Comparison of ENCODE assay signal across 14 cellular contexts in genomic region chr13:20125129-20125782, GRCh38. TPM values are rescaled to one million over a fixed set of nuclear protein-coding genes. Genes with fewer than 3 reads are reported as not detected.
DNase-seq lines count a peak whose midpoint lies in the region; ATAC-seq, FAIRE-seq and TF ChIP-seq lines count a peak whose summit lies in the region.
"Had no signal": no experiment of that assay in that cellular context is flagged by ENCODE, and none has a peak within 500 bp of the region (broad histone marks: within the 10 kb centered on the region; RNA-seq: fewer than 3 reads in every experiment).

No MANE protein-coding gene starts in this region.

- POLR2A ChIA-PET in A549 (lab: Yijun Ruan, JAX): no interaction called here
- POLR2A ChIA-PET in K562 (lab: Yijun Ruan, JAX): no interaction called here

- H4K20me1 ChIP-seq in H9 (ENCODE audit: control insufficient read depth, insufficient read depth, insufficient read length): no peaks in the 10 kb centered on the region
- no peaks in the 10 kb centered on the region for H4K20me1 ChIP-seq in K562 (replicated peaks; ENCODE audit: control insufficient read depth, insufficient read depth, low read length)

- no peak for ATAC-seq in A549
- ATAC-seq in K562: no peak
- ATAC-seq in upper lobe of left lung (ENCODE audit: low FRiP score in 2 of 2): no peak
- no peak for ATAC-seq in GM21737 (IDR thresholded peaks at IDR 0.05; ENCODE audit: unreplicated experiment)
- ATAC-seq: naive thymus-derived CD8-positive, alpha-beta T cell; stimulated activated naive CD8-positive, alpha-beta T cell treated with anti-CD3 and anti-CD28 coated beads, Interleukin-15, amount 100 ng/mL, for 72 hours had no signal

- no peak overlapping the region for H2BK20ac ChIP-seq in H9 (ENCODE audit: low read depth, low read length, poor library complexity, severe bottlenecking)

- H3K4me1 ChIP-seq in A549 (peaks cover 14% of the 10 kb centered on the region; the same call in 2 of the 3 replicates), H9 (ENCODE audit: insufficient read depth, low read length) (peaks cover 3% of the 10 kb centered on the region; the same call in 1 of the 2 replicates), K562 (replicated peaks in 1 of 2; ENCODE audit: control insufficient read depth in 2 of 2, insufficient read depth in 2 of 2, low read length in 2 of 2) (peaks cover 0 to 4% of the 10 kb centered on the region in 2 experiments; a peak in 1 of 5 replicates), upper lobe of left lung (peaks cover 7 to 22% (median 14%) of the 10 kb centered on the region in 4 donors), endodermal cell (ENCODE audit: control insufficient read depth, insufficient read depth, low read length) (no peaks in the 10 kb centered on the region)

- H4K8ac ChIP-seq in H9 (replicated peaks; ENCODE audit: insufficient read length, low read depth, low read length): no peak overlapping the region

- H3K23me2 ChIP-seq in H9 (ENCODE audit: insufficient read length, low read depth, low read length, poor library complexity, severe bottlenecking): peaks cover 12% of the 10 kb centered on the region

- TF ChIP-seq POLR2A in A549 (IDR thresholded peaks at IDR 0.05; ENCODE audit: low read length) (no peak), K562 (conservative IDR thresholded peaks at IDR 0.05) (no peak), upper lobe of left lung (IDR thresholded peaks at IDR 0.05) (no peak)

- no peak overlapping the region for H3K4ac ChIP-seq in H9 (ENCODE audit: low read depth, low read length)

- H3K4me2 ChIP-seq in A549 (peak overlapping the region; percentile 37; the same call in 2 of the 3 replicates), H9 (ENCODE audit: insufficient read depth, insufficient read length, low read length) (no peak overlapping the region), K562 (ENCODE audit: insufficient read depth, low read length) (no peak overlapping the region)

- in situ Hi-C loops in K562 (cut with MboI): no loop called here

- H3K27ac ChIP-seq in A549 (no peak overlapping the region), H9 (ENCODE audit: insufficient read length, low read depth, low read length) (no peak overlapping the region), K562 (ENCODE audit: extremely low read depth, low read depth, low read length) (no peak overlapping the region), upper lobe of left lung (no peak overlapping the region), endodermal cell (ENCODE audit: low read depth, low read length) (no peak overlapping the region)
- H3K27ac ChIP-seq: SK-N-MC had no signal

- TF ChIP-seq CTCF in A549 (IDR thresholded peaks at IDR 0.05) (no peak), H9 (conservative IDR thresholded peaks at IDR 0.05) (no peak), K562 (IDR thresholded peaks at IDR 0.05 in 2 of 3, conservative IDR thresholded peaks at IDR 0.05 in 1 of 3; ENCODE audit: insufficient read depth in 2 of 3, low read depth in 1 of 3, low read length in 3 of 3) (no peak), upper lobe of left lung (IDR thresholded peaks at IDR 0.05) (no peak), endodermal cell (conservative IDR thresholded peaks at IDR 0.05) (no peak)

- H3K4me3 Mint-ChIP-seq in H9 (no peak overlapping the region), immature natural killer cell (peak overlapping the region in 4 of 5 donors; percentile 4 to 19 (median 10)), endodermal cell (no peak overlapping the region)
- H3K4me3 Mint-ChIP-seq: activated CD4-positive, alpha-beta memory T cell treated with anti-CD3 and anti-CD28 coated beads for 36 hours; stimulated activated naive CD8-positive, alpha-beta T cell treated with anti-CD3 and anti-CD28 coated beads, Interleukin-15, amount 100 ng/mL, for 72 hours had no signal

- H3T11ph ChIP-seq in H9 (ENCODE audit: low read length): no peak overlapping the region

- no peak overlapping the region for H2AK5ac ChIP-seq in H9 (ENCODE audit: insufficient read length, low read length)

- intact Hi-C loops in K562 (cut with micrococcal nuclease): no loop called here

- 8% methylated on average over 4 of the region's 4 CpGs for WGBS in A549 (ENCODE audit: missing lambda C conversion rate)
- WGBS in H9 (ENCODE audit: extremely low coverage, insufficient read length, low lambda C conversion rate): no CpG with 5 or more reads among the region's 4 CpGs
- 0% methylated on average over 4 of the region's 4 CpGs for WGBS in K562 (ENCODE audit: insufficient coverage, low coverage, missing lambda C conversion rate)
- 41 to 50% methylated on average over 4 of the region's 4 CpGs for WGBS in upper lobe of left lung, 2 donors
- WGBS in endodermal cell (ENCODE audit: insufficient coverage in 1 of 2, insufficient read length in 1 of 2), 2 experiments: 87 to 88% methylated on average over 3 of the region's 4 CpGs

- H3K79me1 ChIP-seq in H9 (ENCODE audit: insufficient read depth, low read depth, low read length, poor library complexity, severe bottlenecking): no peaks in the 10 kb centered on the region

- BruUV-seq in K562 (replicated peaks; lab: Mats Ljungman, UMichigan): no TSS peak

- H2BK120ac ChIP-seq in H9 (ENCODE audit: low read depth, low read length, poor library complexity, severe bottlenecking): no peak overlapping the region

- H3K14ac ChIP-seq in H9 (ENCODE audit: insufficient read depth, low read length): no peak overlapping the region

- H3K36me3 Mint-ChIP-seq in H9 (ENCODE audit: insufficient read depth in 1 of 3, low read depth in 3 of 3) (no peaks in the 10 kb centered on the region), immature natural killer cell (no peaks in the 10 kb centered on the region), endodermal cell (ENCODE audit: low read depth) (no peaks in the 10 kb centered on the region)
- H3K36me3 Mint-ChIP-seq: activated CD4-positive, alpha-beta memory T cell treated with anti-CD3 and anti-CD28 coated beads for 36 hours; naive thymus-derived CD8-positive, alpha-beta T cell had no signal

- no peaks in the 10 kb centered on the region for H3K9me1 ChIP-seq in K562 (ENCODE audit: control insufficient read depth, insufficient read depth, low read length)

- H2BK15ac ChIP-seq in H9 (ENCODE audit: low read depth, low read length): no peak overlapping the region

- H3K9me3 ChIP-seq in A549: no peaks in the 10 kb centered on the region
- no peaks in the 10 kb centered on the region for H3K9me3 ChIP-seq in H9 (ENCODE audit: control insufficient read depth, low read depth, low read length)
- no peaks in the 10 kb centered on the region for H3K9me3 ChIP-seq in K562 (replicated peaks; ENCODE audit: control insufficient read depth, insufficient read depth, low read depth, low read length)
- H3K9me3 ChIP-seq in upper lobe of left lung: no peaks in the 10 kb centered on the region
- no peaks in the 10 kb centered on the region for H3K9me3 ChIP-seq in endodermal cell (ENCODE audit: control insufficient read depth, low read length)

- H3K79me2 ChIP-seq in H9 (ENCODE audit: insufficient read depth, low read length) (no peaks in the 10 kb centered on the region), K562 (ENCODE audit: control insufficient read depth, insufficient read depth, low read length) (no peaks in the 10 kb centered on the region)

- no peak overlapping the region for H2BK12ac ChIP-seq in H9 (ENCODE audit: insufficient read length, low read depth, low read length)

- H2BK5ac ChIP-seq in H9 (ENCODE audit: insufficient read length, low read length): no peak overlapping the region

- no peak for TF ChIP-seq EP300 in A549 (IDR thresholded peaks at IDR 0.05)
- TF ChIP-seq EP300 in K562 (IDR thresholded peaks at IDR 0.05; ENCODE audit: low read length): no peak
- no peak for TF ChIP-seq EP300 in upper lobe of left lung (IDR thresholded peaks at IDR 0.05)

- H3K27ac Mint-ChIP-seq in H9 (no peak overlapping the region), immature natural killer cell (no peak overlapping the region), endodermal cell (no peak overlapping the region)
- H3K27ac Mint-ChIP-seq: activated CD4-positive, alpha-beta memory T cell treated with anti-CD3 and anti-CD28 coated beads for 36 hours; CD4-positive, alpha-beta T cell; stimulated activated naive CD8-positive, alpha-beta T cell treated with anti-CD3 and anti-CD28 coated beads, Interleukin-15, amount 100 ng/mL, for 72 hours had no signal

- no peak overlapping the region for H4K91ac ChIP-seq in H9 (ENCODE audit: insufficient read length, low read depth, low read length)

- no peak overlapping the region for H3K9ac ChIP-seq in H9 (ENCODE audit: extremely low read depth, insufficient read length, low read length)
- H3K9ac ChIP-seq in K562 (ENCODE audit: insufficient read depth in 1 of 2, low read depth in 2 of 2, low read length in 2 of 2): no peak overlapping the region
- no peak overlapping the region for H3K9ac ChIP-seq in endodermal cell (ENCODE audit: extremely low read depth, low read length, poor library complexity, severe bottlenecking)

- FAIRE-seq in A549 (lab: Jason Lieb, UNC) (no peak), K562 (lab: Jason Lieb, UNC) (no peak)
- FAIRE-seq: HTR-8/SVneo had no signal

- H2AFZ ChIP-seq in H9 (ENCODE audit: low read length) (no peak overlapping the region), K562 (ENCODE audit: low read depth, low read length) (no peak overlapping the region)

- no peaks in the 10 kb centered on the region for H3K9me3 Mint-ChIP-seq in H9
- no peaks in the 10 kb centered on the region for H3K9me3 Mint-ChIP-seq in immature natural killer cell
- H3K9me3 Mint-ChIP-seq in endodermal cell: no peaks in the 10 kb centered on the region
- H3K9me3 Mint-ChIP-seq: activated CD4-positive, alpha-beta memory T cell treated with anti-CD3 and anti-CD28 coated beads for 36 hours; CD4-positive, alpha-beta T cell; naive thymus-derived CD8-positive, alpha-beta T cell; stimulated activated naive CD8-positive, alpha-beta T cell treated with anti-CD3 and anti-CD28 coated beads, Interleukin-15, amount 100 ng/mL, for 72 hours had no signal

- TF ChIP-seq RAD21 in A549 (conservative IDR thresholded peaks at IDR 0.05 in 1 of 2, IDR thresholded peaks at IDR 0.05 in 1 of 2) (no peak), K562 (CRISPR knock-in tag; conservative IDR thresholded peaks at IDR 0.05 in 1 of 2, IDR thresholded peaks at IDR 0.05 in 1 of 2) (no peak)

- H3K36me3 ChIP-seq in K562 (ENCODE audit: control insufficient read depth, insufficient read depth, low read length) (no peaks in the 10 kb centered on the region), upper lobe of left lung (no peaks in the 10 kb centered on the region), endodermal cell (ENCODE audit: control insufficient read depth, insufficient read depth, low read length) (no peaks in the 10 kb centered on the region)

- H3K23ac ChIP-seq in H9 (ENCODE audit: insufficient read length, low read depth, low read length): no peak overlapping the region

- H3K4me1 Mint-ChIP-seq in H9 (peaks cover 11 to 14% of the 10 kb centered on the region in 2 experiments), immature natural killer cell (peaks cover 8 to 12% of the 10 kb centered on the region in 2 donors), endodermal cell (peaks cover 3% of the 10 kb centered on the region)

- no peak for DNase-seq in A549 (ENCODE audit: low read depth in 1 of 2, low spot score in 1 of 2)
- DNase-seq in H9: peak; percentile 3
- DNase-seq in K562 (ENCODE audit: extremely low read depth in 1 of 4, low spot score in 3 of 4): no peak
- no peak for DNase-seq in immature natural killer cell
- DNase-seq in upper lobe of left lung: no peak
- DNase-seq in Kasumi-1 (lab: John Stamatoyannopoulos, UW): no peak
- no peak for DNase-seq in endodermal cell
- DNase-seq: activated CD4-positive, alpha-beta memory T cell treated with anti-CD3 and anti-CD28 coated beads for 36 hours; CD4-positive, alpha-beta T cell; naive thymus-derived CD8-positive, alpha-beta T cell; stimulated activated naive CD8-positive, alpha-beta T cell treated with anti-CD3 and anti-CD28 coated beads, Interleukin-15, amount 100 ng/mL, for 72 hours had no signal

- H3K27me3 ChIP-seq in H9 (ENCODE audit: insufficient read depth, low read length) (peaks cover 6% of the 10 kb centered on the region; the same call in 1 of the 2 replicates), K562 (ENCODE audit: control insufficient read depth in 2 of 2, insufficient read depth in 2 of 2, low read length in 2 of 2) (no peaks in the 10 kb centered on the region), upper lobe of left lung (peaks cover 0 to 15% (median 4%) of the 10 kb centered on the region in 4 donors), endodermal cell (ENCODE audit: control insufficient read depth, insufficient read depth, low read length, poor library complexity, severe bottlenecking) (peaks cover 35% of the 10 kb centered on the region)

- H4K5ac ChIP-seq in H9 (ENCODE audit: insufficient read length, low read depth, low read length): no peak overlapping the region

- H3K4me3 ChIP-seq in A549: no peak overlapping the region
- H3K4me3 ChIP-seq in K562: no peak overlapping the region
- no peak overlapping the region for H3K4me3 ChIP-seq in upper lobe of left lung
- no peak overlapping the region for H3K4me3 ChIP-seq in endodermal cell (ENCODE audit: low read length)
- H3K4me3 ChIP-seq: SK-N-MC had no signal

- CTCF ChIA-PET in A549 (lab: Yijun Ruan, JAX) (interaction anchor here (0.5 to 3.1 kb wide), 3 partner anchors 10 to 70 kb away, joined by 3 to 12 read pairs (median 3); no protein-coding TSS in a partner anchor), K562 (lab: Yijun Ruan, JAX; ENCODE audit: low intra/inter-chr PET ratio) (no interaction called here)

- peaks cover 30% of the 10 kb centered on the region for H3K27me3 Mint-ChIP-seq in H9 (ENCODE audit: low read depth)
- peaks cover 0 to 14% (median 6%) of the 10 kb centered on the region in 3 donors for H3K27me3 Mint-ChIP-seq in immature natural killer cell (ENCODE audit: low read depth in 3 of 3)
- peaks cover 22% of the 10 kb centered on the region for H3K27me3 Mint-ChIP-seq in endodermal cell (ENCODE audit: insufficient read depth)

- H3K18ac ChIP-seq in H9 (ENCODE audit: insufficient read length, low read depth, low read length): no peak overlapping the region

- no peak overlapping the region for H3K56ac ChIP-seq in H9 (ENCODE audit: insufficient read length, low read depth, low read length)

RNA-seq across cellular contexts. Expression of gene GJA3, which starts 35.6 kb away (rescaled TPM):
- 0.06 and 0.08 TPM in 2 replicates for polyA plus RNA-seq in A549 (2011; rRNA removed)
- polyA plus RNA-seq in A549 (2012; cell fraction: cytosol; rRNA removed): 0.05 TPM in 2 replicates
- 0.02 and 0.08 TPM in 2 replicates for polyA plus RNA-seq in A549 (2012; cell fraction: nucleus; rRNA removed)
- polyA plus RNA-seq in A549 (2017; fragmentation: RNase III; extraction: RNeasy Plus Mini Kit Qiagen cat#74134 plus additional on column Dnase treatment): 0.17 to 0.20 TPM (median 0.19 TPM) in 3 replicates
- polyA minus RNA-seq in A549 (2011; rRNA and poly(A)+ RNA removed): 0.04 and 0.05 TPM in 2 replicates
- total RNA-seq in H9 (2021): 0.83 and 0.92 TPM in 2 replicates
- total RNA-seq in K562 (2011; cell fraction: chromatin; rRNA removed; ENCODE audit: low replicate concordance): 0.07 TPM in 1 of 2 replicates, not detected in the other
- 0.13 and 0.17 TPM in 2 replicates for total RNA-seq in K562 (2011; cell fraction: nucleolus; rRNA removed)
- total RNA-seq in K562 (2011; cell fraction: nucleoplasm; rRNA removed): 0.15 and 0.31 TPM in 2 replicates
- not detected in 2 replicates for total RNA-seq in K562 (2014; rRNA removed)
- 0.04 TPM in 1 of 2 replicates, not detected in the other for total RNA-seq in K562 (2014; rRNA removed; fragmentation: Illumina TruSeq; extraction: Trizol)
- 0.04 TPM in 1 of 2 replicates, not detected in the other for total RNA-seq in K562 (2015; rRNA removed; fragmentation: Illumina TruSeq; extraction: Trizol)
- total RNA-seq in K562 (2021): 0.02 and 0.04 TPM in 2 replicates
- 0.03 and 0.13 TPM in 2 replicates for polyA plus RNA-seq in K562 (2011; rRNA removed)
- polyA plus RNA-seq in K562 (2011; cell fraction: cytosol; rRNA removed): 0.01 and 0.18 TPM in 2 replicates
- 0.07 TPM in 1 of 2 replicates, not detected in the other for polyA plus RNA-seq in K562 (2011; cell fraction: nucleus; rRNA removed)
- polyA plus RNA-seq in K562 (2012): 0.12 TPM in 1 of 2 replicates, not detected in the other
- 0.03 TPM in 2 replicates for polyA plus RNA-seq in K562 (2014; fragmentation: Illumina TruSeq; extraction: Trizol)
- polyA plus RNA-seq in K562 (2014; fragmentation: Nextera tagmentation; extraction: Ambion mirVana): not detected
- polyA plus RNA-seq in K562 (2014; rRNA removed): not detected in 2 replicates
- polyA minus RNA-seq in K562 (2011; rRNA and poly(A)+ RNA removed): 0.03 and 0.28 TPM in 2 replicates
- 0.38 TPM in 1 of 2 replicates, not detected in the other for polyA minus RNA-seq in K562 (2011; cell fraction: cytosol; rRNA and poly(A)+ RNA removed)
- polyA minus RNA-seq in K562 (2011; cell fraction: nucleus; rRNA and poly(A)+ RNA removed): 0.13 TPM in 1 of 2 replicates, not detected in the other
- polyA plus RNA-seq in immature natural killer cell: not detected
- total RNA-seq in upper lobe of left lung: under 1 TPM in 2 of 6 donors, not detected in 4; 0.07 to 0.10 TPM
- total RNA-seq in endodermal cell: under 1 TPM; 0.07 to 0.09 TPM
- polyA plus RNA-seq in endodermal cell (2013, experiment 1 of 2): not detected
- polyA plus RNA-seq in endodermal cell (2013, experiment 2 of 2): 0.08 TPM
- total RNA-seq: CD4-positive, alpha-beta T cell had no signal

Comparison
In these comparisons a context has a peak if more than half of its experiments do, and no peak if none do; other contexts are left out.
1. H3K4me3 Mint-ChIP-seq: peak in immature natural killer cell (4 of 5); none in H9 (0 of 2) and endodermal cell (single experiment).